ENCODE assay signal across 8 cellular contexts in genomic region chr1:42934541-42935312, GRCh38. TPM values are rescaled to one million over a fixed set of nuclear protein-coding genes. Genes with fewer than 3 reads are reported as not detected.
A peak's percentile ranks its signal among the peaks of the same experiment; 100 is the strongest.
DNase-seq lines count a peak whose midpoint lies in the region; ATAC-seq, FAIRE-seq and TF ChIP-seq lines count a peak whose summit lies in the region.

No MANE protein-coding gene starts in this region.

- H3K9me3 ChIP-seq in mesenchymal stem cell (ENCODE audit: control insufficient read depth, low read length) (no peaks in the 10 kb centered on the region), tibial nerve (no peaks in the 10 kb centered on the region)

- peak overlapping the region; percentile 26 for H3K4me3 Mint-ChIP-seq in activated T-cell treated with anti-CD3 and anti-CD28 coated beads, Interleukin-2, amount 50 U/mL, for 4 hours
- H3K4me3 Mint-ChIP-seq in activated naive CD4-positive, alpha-beta T cell treated with anti-CD3 and anti-CD28 coated beads, Interleukin-2, amount 10 ng/mL, durations not matched to agents 7 days and 5 days = no peak overlapping the region

- H3K4me1 ChIP-seq in mesenchymal stem cell (ENCODE audit: control insufficient read depth, insufficient read depth, low read depth, low read length) = peaks cover 57% of the 10 kb centered on the region
- H3K4me1 ChIP-seq in tibial nerve = peaks cover 0 to 91% (median 69%) of the 10 kb centered on the region in 4 donors

- peaks cover 6 to 93% of the 10 kb centered on the region in 2 experiments for H3K36me3 ChIP-seq in mesenchymal stem cell (ENCODE audit: control insufficient read depth in 1 of 2, insufficient read depth in 2 of 2, low read depth in 1 of 2, low read length in 2 of 2)
- peaks cover 0 to 48% (median 1%) of the 10 kb centered on the region in 3 donors for H3K36me3 ChIP-seq in tibial nerve

- H4K91ac ChIP-seq in mesenchymal stem cell (ENCODE audit: low read length) = no peak overlapping the region

- H4K8ac ChIP-seq in mesenchymal stem cell (ENCODE audit: low read length) = peak overlapping the region; percentile 19

- H2AFZ ChIP-seq in mesenchymal stem cell (ENCODE audit: low read depth, low read length) = no peak overlapping the region

- H3K18ac ChIP-seq in mesenchymal stem cell (ENCODE audit: low read depth in 1 of 2, low read length in 2 of 2) = no peak overlapping the region

- CTCF ChIA-PET in activated naive CD4-positive, alpha-beta T cell treated with anti-CD3 and anti-CD28 coated beads, Interleukin-2, amount 10 ng/mL, durations not matched to agents 7 days and 5 days (lab: Charles Lee) = no interaction called here

- H2BK5ac ChIP-seq in mesenchymal stem cell (ENCODE audit: low read depth, low read length, poor library complexity, severe bottlenecking) = no peak overlapping the region

- peak; percentile 4 for DNase-seq in activated T-cell treated with anti-CD3 and anti-CD28 coated beads, Interleukin-2, amount 50 U/mL, for 4 hours
- DNase-seq in activated T-cell treated with anti-CD3 and anti-CD28 coated beads for 4 hours (no peak), mesenchymal stem cell (no peak), tibial nerve (ENCODE audit: low spot score in 2 of 2) (no peak), SKM-1 treated with dmso at 0.1 percent for 144 hours (lab: John Stamatoyannopoulos, UW; ENCODE audit: unreplicated experiment) (no peak), GM12891 (ENCODE audit: insufficient read length, low spot score) (no peak)
- DNase-seq in activated naive CD4-positive, alpha-beta T cell treated with anti-CD3 and anti-CD28 coated beads, Interleukin-2, amount 10 ng/mL, durations not matched to agents 7 days and 5 days = no peak

- H3K27ac Mint-ChIP-seq in activated naive CD4-positive, alpha-beta T cell treated with anti-CD3 and anti-CD28 coated beads, Interleukin-2, amount 10 ng/mL, durations not matched to agents 7 days and 5 days = peak overlapping the region; percentile 99

- H3K4ac ChIP-seq in mesenchymal stem cell (ENCODE audit: low read depth in 1 of 2, low read length in 2 of 2) = no peak overlapping the region

- peaks cover 95% of the 10 kb centered on the region for H3K4me1 Mint-ChIP-seq in activated T-cell treated with anti-CD3 and anti-CD28 coated beads, Interleukin-2, amount 50 U/mL, for 4 hours (ENCODE audit: low read depth)
- H3K4me1 Mint-ChIP-seq in activated naive CD4-positive, alpha-beta T cell treated with anti-CD3 and anti-CD28 coated beads, Interleukin-2, amount 10 ng/mL, durations not matched to agents 7 days and 5 days = peaks cover 100% of the 10 kb centered on the region

- no peaks in the 10 kb centered on the region for H3K9me3 Mint-ChIP-seq in activated T-cell treated with anti-CD3 and anti-CD28 coated beads, Interleukin-2, amount 50 U/mL, for 4 hours
- H3K9me3 Mint-ChIP-seq in activated naive CD4-positive, alpha-beta T cell treated with anti-CD3 and anti-CD28 coated beads, Interleukin-2, amount 10 ng/mL, durations not matched to agents 7 days and 5 days = no peaks in the 10 kb centered on the region

- H3K4me3 ChIP-seq in mesenchymal stem cell (ENCODE audit: insufficient read depth in 1 of 2, low read depth in 1 of 2, low read length in 2 of 2) = no peak overlapping the region
- H3K4me3 ChIP-seq in tibial nerve = peak overlapping the region in 1 of 4 donors; percentile 15

- H3K9ac ChIP-seq in mesenchymal stem cell (ENCODE audit: low read length) = no peak overlapping the region

- H3K14ac ChIP-seq in mesenchymal stem cell (ENCODE audit: low read length in 2 of 2) = no peak overlapping the region

- TF ChIP-seq POLR2A in tibial nerve (IDR thresholded peaks at IDR 0.05) = no peak
- TF ChIP-seq POLR2A in GM12891 (IDR thresholded peaks at IDR 0.05; ENCODE audit: low read depth, low read length) = no peak

- H3K23ac ChIP-seq in mesenchymal stem cell (ENCODE audit: low read length in 2 of 2) = no peak overlapping the region

- TF ChIP-seq CTCF in tibial nerve (IDR thresholded peaks at IDR 0.05) = no peak

- H3K27me3 ChIP-seq in mesenchymal stem cell (ENCODE audit: control insufficient read depth in 1 of 2, insufficient read depth in 1 of 2, low read length in 2 of 2) (no peaks in the 10 kb centered on the region), tibial nerve (no peaks in the 10 kb centered on the region)

- 97% methylated on average over 20 of the region's 20 CpGs for WGBS in mesenchymal stem cell
- 77 to 82% methylated on average over 19 to 20 of the region's 20 CpGs for WGBS in tibial nerve, 2 donors

- no peak for ATAC-seq in activated T-cell treated with anti-CD3 and anti-CD28 coated beads, Interleukin-2, amount 50 U/mL, for 4 hours
- ATAC-seq in HG02973 (IDR thresholded peaks at IDR 0.05; ENCODE audit: unreplicated experiment) = no peak

- H3K4me2 ChIP-seq in mesenchymal stem cell (ENCODE audit: low read length, poor library complexity, severe bottlenecking) = no peak overlapping the region

- TF ChIP-seq EP300 in tibial nerve (IDR thresholded peaks at IDR 0.05) = no peak

- H2BK12ac ChIP-seq in mesenchymal stem cell (ENCODE audit: low read length in 2 of 2) = peak overlapping the region; percentile 42 to 49

- peaks cover 32% of the 10 kb centered on the region for H3K79me1 ChIP-seq in mesenchymal stem cell (replicated peaks; ENCODE audit: low read length, poor library complexity, severe bottlenecking)

- no peak overlapping the region for H2BK120ac ChIP-seq in mesenchymal stem cell (ENCODE audit: low read depth, low read length)

- H2BK15ac ChIP-seq in mesenchymal stem cell (ENCODE audit: low read depth, poor library complexity, severe bottlenecking) = no peak overlapping the region

- H3K27me3 Mint-ChIP-seq in activated T-cell treated with anti-CD3 and anti-CD28 coated beads, Interleukin-2, amount 50 U/mL, for 4 hours (ENCODE audit: low read depth) = no peaks in the 10 kb centered on the region
- peaks cover 3% of the 10 kb centered on the region for H3K27me3 Mint-ChIP-seq in activated naive CD4-positive, alpha-beta T cell treated with anti-CD3 and anti-CD28 coated beads, Interleukin-2, amount 10 ng/mL, durations not matched to agents 7 days and 5 days

- peaks cover 36% of the 10 kb centered on the region for H3K36me3 Mint-ChIP-seq in activated T-cell treated with anti-CD3 and anti-CD28 coated beads, Interleukin-2, amount 50 U/mL, for 4 hours (ENCODE audit: insufficient read depth)
- peaks cover 79% of the 10 kb centered on the region for H3K36me3 Mint-ChIP-seq in activated naive CD4-positive, alpha-beta T cell treated with anti-CD3 and anti-CD28 coated beads, Interleukin-2, amount 10 ng/mL, durations not matched to agents 7 days and 5 days

- no peak overlapping the region for H2AK5ac ChIP-seq in mesenchymal stem cell (ENCODE audit: low read length, severe bottlenecking)

- FAIRE-seq in GM12891 (lab: Jason Lieb, UNC) = no peak

- H3K27ac ChIP-seq in mesenchymal stem cell (ENCODE audit: low read length, poor library complexity, severe bottlenecking) (no peak overlapping the region), tibial nerve (peak overlapping the region in 3 of 4 donors; percentile 73 to 81 (median 76))

TF ChIP-seq in GM12891, 5 proteins besides CTCF, POLR2A, EP300 and RAD21:
- TF ChIP-seq POU2F2 (IDR thresholded peaks at IDR 0.05; ENCODE audit: low read depth, low read length) = no peak
- TF ChIP-seq PAX5 (IDR thresholded peaks at IDR 0.05; ENCODE audit: insufficient read depth, low read length, severe bottlenecking) = no peak
- no peak for TF ChIP-seq TAF1 (IDR thresholded peaks at IDR 0.05; ENCODE audit: low read depth, low read length)
- no peak for TF ChIP-seq POLR2AphosphoS5 (IDR thresholded peaks at IDR 0.05; ENCODE audit: low read depth, low read length)
- TF ChIP-seq SPI1 (IDR thresholded peaks at IDR 0.05; ENCODE audit: low read depth, low read length) = no peak

RNA-seq across cellular contexts. Expression of gene SLC2A1, which starts 23.9 kb away (rescaled TPM):
- 100 to 1,000 TPM; 135 to 141 (median 140) TPM for total RNA-seq in activated T-cell treated with anti-CD3 and anti-CD28 coated beads, Interleukin-2, amount 50 U/mL, for 4 hours
- polyA plus RNA-seq in mesenchymal stem cell (2013, experiment 1 of 2) = 64.6 TPM
- polyA plus RNA-seq in mesenchymal stem cell (2013, experiment 2 of 2) = 64.8 TPM
- 1,000 to 10,000 TPM in 3 of 4 donors, 100 to 1,000 TPM in 1; 953 to 4,970 (median 3,437) TPM for total RNA-seq in tibial nerve
- 33.9 TPM for polyA plus RNA-seq in GM12891 (2012; ENCODE audit: low read depth, missing spikeins)

Comparison
In these comparisons a context has a peak if more than half of its experiments do, and no peak if none do; other contexts are left out.
1. RNA of gene SLC2A1, which starts 23.9 kb away (total RNA-seq): 953 to 4,970 TPM in tibial nerve; 135 to 141 TPM in activated T-cell treated with anti-CD3 and anti-CD28 coated beads, Interleukin-2, amount 50 U/mL, for 4 hours; every median in the first group is over 4 times any median in the second.